1 cellular context compared by ENCODE assay signal in genomic region chr17:18043491-18043890, GRCh38.
TF ChIP-seq lines count a peak whose summit lies in the region.

No MANE protein-coding gene starts in this region.

TF ChIP-seq in HCT116, 20 proteins besides CTCF, POLR2A, EP300 and RAD21 (continued from another document):
- TF ChIP-seq REST (IDR thresholded peaks at IDR 0.05; ENCODE audit: low read depth) (no peak), ATF3 (IDR thresholded peaks at IDR 0.05) (no peak), MAX (IDR thresholded peaks at IDR 0.05) (no peak)
TF ChIP-seq in HCT116: peak in this region for 0.
